Comparison of ENCODE assay signal across 1 cellular context in genomic region chr20:19661717-19662637, GRCh38.
TF ChIP-seq lines count a peak whose summit lies in the region.

No MANE protein-coding gene starts in this region.

TF ChIP-seq in HepG2, 621 proteins besides CTCF, POLR2A, EP300 and RAD21 (continued from another document and continues in another):
- TF ChIP-seq JUN (CRISPR knock-in tag; IDR thresholded peaks at IDR 0.05) (no peak), BCLAF1 (IDR thresholded peaks at IDR 0.05) (no peak), SIN3A (IDR thresholded peaks at IDR 0.05; ENCODE audit: borderline replicate concordance, low read depth, low read length) (no peak), ZHX1 (CRISPR knock-in tag; IDR thresholded peaks at IDR 0.05; ENCODE audit: low read depth) (no peak), FOXM1 (CRISPR knock-in tag; IDR thresholded peaks at IDR 0.05) (no peak), STAG1 (CRISPR knock-in tag; IDR thresholded peaks at IDR 0.05) (peak; percentile 100), ELF3 (CRISPR knock-in tag; IDR thresholded peaks at IDR 0.05) (0 out of 2 replicates have a peak, but pooled peaks have one; percentile 41), IRX3 (CRISPR knock-in tag; IDR thresholded peaks at IDR 0.05; ENCODE audit: borderline replicate concordance, low read depth) (no peak), ZNF552 (CRISPR knock-in tag; IDR thresholded peaks at IDR 0.05; ENCODE audit: borderline replicate concordance) (0 out of 2 replicates have a peak, but pooled peaks have one; percentile 41), SOX13 (IDR thresholded peaks at IDR 0.05) (no peak), SOX13 (CRISPR knock-in tag; conservative IDR thresholded peaks at IDR 0.05 in 1 of 2, IDR thresholded peaks at IDR 0.05 in 1 of 2) (no peak), TRAFD1 (CRISPR knock-in tag; IDR thresholded peaks at IDR 0.05; ENCODE audit: borderline replicate concordance) (0 out of 2 replicates have a peak, but pooled peaks have one; percentile 6), SMYD3 (CRISPR knock-in tag; IDR thresholded peaks at IDR 0.05) (no peak), MAF1 (CRISPR knock-in tag; IDR thresholded peaks at IDR 0.05; ENCODE audit: borderline replicate concordance) (no peak), ZNF333 (CRISPR knock-in tag; IDR thresholded peaks at IDR 0.05; ENCODE audit: borderline replicate concordance) (no peak), ARNTL (CRISPR knock-in tag; IDR thresholded peaks at IDR 0.05) (no peak), ZSCAN9 (CRISPR knock-in tag; IDR thresholded peaks at IDR 0.05; ENCODE audit: borderline replicate concordance) (peak; percentile 25; the same call in 1 of the 2 replicates), RARG (CRISPR knock-in tag; IDR thresholded peaks at IDR 0.05; ENCODE audit: low read depth) (no peak)
- TF ChIP-seq, protein P1, sequence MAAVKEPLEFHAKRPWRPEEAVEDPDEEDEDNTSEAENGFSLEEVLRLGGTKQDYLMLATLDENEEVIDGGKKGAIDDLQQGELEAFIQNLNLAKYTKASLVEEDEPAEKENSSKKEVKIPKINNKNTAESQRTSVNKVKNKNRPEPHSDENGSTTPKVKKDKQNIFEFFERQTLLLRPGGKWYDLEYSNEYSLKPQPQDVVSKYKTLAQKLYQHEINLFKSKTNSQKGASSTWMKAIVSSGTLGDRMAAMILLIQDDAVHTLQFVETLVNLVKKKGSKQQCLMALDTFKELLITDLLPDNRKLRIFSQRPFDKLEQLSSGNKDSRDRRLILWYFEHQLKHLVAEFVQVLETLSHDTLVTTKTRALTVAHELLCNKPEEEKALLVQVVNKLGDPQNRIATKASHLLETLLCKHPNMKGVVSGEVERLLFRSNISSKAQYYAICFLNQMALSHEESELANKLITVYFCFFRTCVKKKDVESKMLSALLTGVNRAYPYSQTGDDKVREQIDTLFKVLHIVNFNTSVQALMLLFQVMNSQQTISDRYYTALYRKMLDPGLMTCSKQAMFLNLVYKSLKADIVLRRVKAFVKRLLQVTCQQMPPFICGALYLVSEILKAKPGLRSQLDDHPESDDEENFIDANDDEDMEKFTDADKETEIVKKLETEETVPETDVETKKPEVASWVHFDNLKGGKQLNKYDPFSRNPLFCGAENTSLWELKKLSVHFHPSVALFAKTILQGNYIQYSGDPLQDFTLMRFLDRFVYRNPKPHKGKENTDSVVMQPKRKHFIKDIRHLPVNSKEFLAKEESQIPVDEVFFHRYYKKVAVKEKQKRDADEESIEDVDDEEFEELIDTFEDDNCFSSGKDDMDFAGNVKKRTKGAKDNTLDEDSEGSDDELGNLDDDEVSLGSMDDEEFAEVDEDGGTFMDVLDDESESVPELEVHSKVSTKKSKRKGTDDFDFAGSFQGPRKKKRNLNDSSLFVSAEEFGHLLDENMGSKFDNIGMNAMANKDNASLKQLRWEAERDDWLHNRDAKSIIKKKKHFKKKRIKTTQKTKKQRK (IDR thresholded peaks at IDR 0.05; ENCODE audit: low read length), result no peak
- TF ChIP-seq, protein P2, sequence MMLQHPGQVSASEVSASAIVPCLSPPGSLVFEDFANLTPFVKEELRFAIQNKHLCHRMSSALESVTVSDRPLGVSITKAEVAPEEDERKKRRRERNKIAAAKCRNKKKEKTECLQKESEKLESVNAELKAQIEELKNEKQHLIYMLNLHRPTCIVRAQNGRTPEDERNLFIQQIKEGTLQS (CRISPR knock-in tag; IDR thresholded peaks at IDR 0.05), result no peak
- TF ChIP-seq, protein P3, sequence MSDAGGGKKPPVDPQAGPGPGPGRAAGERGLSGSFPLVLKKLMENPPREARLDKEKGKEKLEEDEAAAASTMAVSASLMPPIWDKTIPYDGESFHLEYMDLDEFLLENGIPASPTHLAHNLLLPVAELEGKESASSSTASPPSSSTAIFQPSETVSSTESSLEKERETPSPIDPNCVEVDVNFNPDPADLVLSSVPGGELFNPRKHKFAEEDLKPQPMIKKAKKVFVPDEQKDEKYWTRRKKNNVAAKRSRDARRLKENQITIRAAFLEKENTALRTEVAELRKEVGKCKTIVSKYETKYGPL (CRISPR knock-in tag; IDR thresholded peaks at IDR 0.05), result no peak
- TF ChIP-seq, protein P4, sequence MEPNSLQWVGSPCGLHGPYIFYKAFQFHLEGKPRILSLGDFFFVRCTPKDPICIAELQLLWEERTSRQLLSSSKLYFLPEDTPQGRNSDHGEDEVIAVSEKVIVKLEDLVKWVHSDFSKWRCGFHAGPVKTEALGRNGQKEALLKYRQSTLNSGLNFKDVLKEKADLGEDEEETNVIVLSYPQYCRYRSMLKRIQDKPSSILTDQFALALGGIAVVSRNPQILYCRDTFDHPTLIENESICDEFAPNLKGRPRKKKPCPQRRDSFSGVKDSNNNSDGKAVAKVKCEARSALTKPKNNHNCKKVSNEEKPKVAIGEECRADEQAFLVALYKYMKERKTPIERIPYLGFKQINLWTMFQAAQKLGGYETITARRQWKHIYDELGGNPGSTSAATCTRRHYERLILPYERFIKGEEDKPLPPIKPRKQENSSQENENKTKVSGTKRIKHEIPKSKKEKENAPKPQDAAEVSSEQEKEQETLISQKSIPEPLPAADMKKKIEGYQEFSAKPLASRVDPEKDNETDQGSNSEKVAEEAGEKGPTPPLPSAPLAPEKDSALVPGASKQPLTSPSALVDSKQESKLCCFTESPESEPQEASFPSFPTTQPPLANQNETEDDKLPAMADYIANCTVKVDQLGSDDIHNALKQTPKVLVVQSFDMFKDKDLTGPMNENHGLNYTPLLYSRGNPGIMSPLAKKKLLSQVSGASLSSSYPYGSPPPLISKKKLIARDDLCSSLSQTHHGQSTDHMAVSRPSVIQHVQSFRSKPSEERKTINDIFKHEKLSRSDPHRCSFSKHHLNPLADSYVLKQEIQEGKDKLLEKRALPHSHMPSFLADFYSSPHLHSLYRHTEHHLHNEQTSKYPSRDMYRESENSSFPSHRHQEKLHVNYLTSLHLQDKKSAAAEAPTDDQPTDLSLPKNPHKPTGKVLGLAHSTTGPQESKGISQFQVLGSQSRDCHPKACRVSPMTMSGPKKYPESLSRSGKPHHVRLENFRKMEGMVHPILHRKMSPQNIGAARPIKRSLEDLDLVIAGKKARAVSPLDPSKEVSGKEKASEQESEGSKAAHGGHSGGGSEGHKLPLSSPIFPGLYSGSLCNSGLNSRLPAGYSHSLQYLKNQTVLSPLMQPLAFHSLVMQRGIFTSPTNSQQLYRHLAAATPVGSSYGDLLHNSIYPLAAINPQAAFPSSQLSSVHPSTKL (CRISPR knock-in tag; IDR thresholded peaks at IDR 0.05), result 0 out of 2 replicates have a peak, but pooled peaks have one; percentile 22
- TF ChIP-seq, protein P5, sequence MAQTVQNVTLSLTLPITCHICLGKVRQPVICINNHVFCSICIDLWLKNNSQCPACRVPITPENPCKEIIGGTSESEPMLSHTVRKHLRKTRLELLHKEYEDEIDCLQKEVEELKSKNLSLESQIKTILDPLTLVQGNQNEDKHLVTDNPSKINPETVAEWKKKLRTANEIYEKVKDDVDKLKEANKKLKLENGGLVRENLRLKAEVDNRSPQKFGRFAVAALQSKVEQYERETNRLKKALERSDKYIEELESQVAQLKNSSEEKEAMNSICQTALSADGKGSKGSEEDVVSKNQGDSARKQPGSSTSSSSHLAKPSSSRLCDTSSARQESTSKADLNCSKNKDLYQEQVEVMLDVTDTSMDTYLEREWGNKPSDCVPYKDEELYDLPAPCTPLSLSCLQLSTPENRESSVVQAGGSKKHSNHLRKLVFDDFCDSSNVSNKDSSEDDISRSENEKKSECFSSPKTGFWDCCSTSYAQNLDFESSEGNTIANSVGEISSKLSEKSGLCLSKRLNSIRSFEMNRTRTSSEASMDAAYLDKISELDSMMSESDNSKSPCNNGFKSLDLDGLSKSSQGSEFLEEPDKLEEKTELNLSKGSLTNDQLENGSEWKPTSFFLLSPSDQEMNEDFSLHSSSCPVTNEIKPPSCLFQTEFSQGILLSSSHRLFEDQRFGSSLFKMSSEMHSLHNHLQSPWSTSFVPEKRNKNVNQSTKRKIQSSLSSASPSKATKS (CRISPR knock-in tag; IDR thresholded peaks at IDR 0.05), result no peak
- TF ChIP-seq, protein P6, sequence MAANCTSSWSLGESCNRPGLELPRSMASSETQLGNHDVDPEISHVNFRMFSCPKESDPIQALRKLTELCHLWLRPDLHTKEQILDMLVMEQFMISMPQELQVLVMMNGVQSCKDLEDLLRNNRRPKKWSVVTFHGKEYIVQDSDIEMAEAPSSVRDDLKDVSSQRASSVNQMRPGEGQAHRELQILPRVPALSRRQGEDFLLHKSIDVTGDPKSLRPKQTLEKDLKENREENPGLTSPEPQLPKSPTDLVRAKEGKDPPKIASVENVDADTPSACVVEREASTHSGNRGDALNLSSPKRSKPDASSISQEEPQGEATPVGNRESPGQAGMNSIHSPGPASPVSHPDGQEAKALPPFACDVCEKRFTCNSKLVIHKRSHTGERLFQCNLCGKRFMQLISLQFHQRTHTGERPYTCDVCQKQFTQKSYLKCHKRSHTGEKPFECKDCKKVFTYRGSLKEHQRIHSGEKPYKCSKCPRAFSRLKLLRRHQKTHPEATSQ (CRISPR knock-in tag; IDR thresholded peaks at IDR 0.05; ENCODE audit: borderline replicate concordance), result no peak
- TF ChIP-seq, protein P7, sequence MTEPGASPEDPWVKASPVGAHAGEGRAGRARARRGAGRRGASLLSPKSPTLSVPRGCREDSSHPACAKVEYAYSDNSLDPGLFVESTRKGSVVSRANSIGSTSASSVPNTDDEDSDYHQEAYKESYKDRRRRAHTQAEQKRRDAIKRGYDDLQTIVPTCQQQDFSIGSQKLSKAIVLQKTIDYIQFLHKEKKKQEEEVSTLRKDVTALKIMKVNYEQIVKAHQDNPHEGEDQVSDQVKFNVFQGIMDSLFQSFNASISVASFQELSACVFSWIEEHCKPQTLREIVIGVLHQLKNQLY (CRISPR knock-in tag; IDR thresholded peaks at IDR 0.05), result no peak
- TF ChIP-seq, protein P8, sequence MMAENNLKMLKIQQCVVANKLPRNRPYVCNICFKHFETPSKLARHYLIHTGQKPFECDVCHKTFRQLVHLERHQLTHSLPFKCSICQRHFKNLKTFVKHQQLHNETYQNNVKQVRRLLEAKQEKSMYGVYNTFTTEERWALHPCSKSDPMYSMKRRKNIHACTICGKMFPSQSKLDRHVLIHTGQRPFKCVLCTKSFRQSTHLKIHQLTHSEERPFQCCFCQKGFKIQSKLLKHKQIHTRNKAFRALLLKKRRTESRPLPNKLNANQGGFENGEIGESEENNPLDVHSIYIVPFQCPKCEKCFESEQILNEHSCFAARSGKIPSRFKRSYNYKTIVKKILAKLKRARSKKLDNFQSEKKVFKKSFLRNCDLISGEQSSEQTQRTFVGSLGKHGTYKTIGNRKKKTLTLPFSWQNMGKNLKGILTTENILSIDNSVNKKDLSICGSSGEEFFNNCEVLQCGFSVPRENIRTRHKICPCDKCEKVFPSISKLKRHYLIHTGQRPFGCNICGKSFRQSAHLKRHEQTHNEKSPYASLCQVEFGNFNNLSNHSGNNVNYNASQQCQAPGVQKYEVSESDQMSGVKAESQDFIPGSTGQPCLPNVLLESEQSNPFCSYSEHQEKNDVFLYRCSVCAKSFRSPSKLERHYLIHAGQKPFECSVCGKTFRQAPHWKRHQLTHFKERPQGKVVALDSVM (CRISPR knock-in tag; IDR thresholded peaks at IDR 0.05), result no peak
